In genomic region chr11:131662310-131662709, GRCh38 we compare ENCODE assay signal across 28 cellular contexts.
DNase-seq lines count a peak whose midpoint lies in the region; ATAC-seq, FAIRE-seq and TF ChIP-seq lines count a peak whose summit lies in the region.
"Had no signal": no experiment of that assay in that cellular context is flagged by ENCODE, and none has a peak within 500 bp of the region (broad histone marks: within the 10 kb centered on the region; RNA-seq: fewer than 3 reads in every experiment).

No MANE protein-coding gene starts in this region.

- H3K4me3 ChIP-seq in tibial nerve, result no peak overlapping the region
- no peak overlapping the region for H3K4me3 ChIP-seq in esophagus squamous epithelium
- H3K4me3 ChIP-seq in HepG2 (replicated peaks in 1 of 3; ENCODE audit: insufficient read depth in 1 of 3, low read depth in 2 of 3, low read length in 3 of 3), result no peak overlapping the region
- H3K4me3 ChIP-seq: hepatocyte, mucosa of descending colon, prostate gland, skin epidermis had no signal

- POLR2A ChIA-PET in HepG2 (lab: Yijun Ruan, JAX), result no interaction called here

- in situ Hi-C loops in HepG2 (cut with HindIII; ENCODE audit: extremely low pct_ligation_motif_present, low pct_unique_long_range_greater_than_20kb), result no loop called here

- no peaks in the 10 kb centered on the region for H3K9me3 ChIP-seq in tibial nerve
- no peaks in the 10 kb centered on the region for H3K9me3 ChIP-seq in esophagus squamous epithelium
- no peaks in the 10 kb centered on the region for H3K9me3 ChIP-seq in HepG2 (ENCODE audit: low read length)
- H3K9me3 ChIP-seq: mucosa of descending colon, prostate gland had no signal

- H3K27me3 ChIP-seq in tibial nerve (peaks cover 0 to 5% of the 10 kb centered on the region in 2 donors), esophagus squamous epithelium (peaks cover 0 to 14% (median 0%) of the 10 kb centered on the region in 4 donors), HepG2 (ENCODE audit: control insufficient read depth in 1 of 2, insufficient read depth in 2 of 2, low read length in 2 of 2) (peaks cover 5 to 38% of the 10 kb centered on the region in 2 experiments)
- H3K27me3 ChIP-seq: foreskin keratinocyte had no signal

- intact Hi-C loops in esophagus squamous epithelium (cut with DNase I) (no loop called here), HepG2 (cut with micrococcal nuclease; ENCODE audit: unreplicated experiment) (no loop called here)

- H4K20me1 ChIP-seq in HepG2 (ENCODE audit: insufficient read depth, low read length), result no peaks in the 10 kb centered on the region

- H3K4me1 ChIP-seq in tibial nerve (peaks cover 0 to 22% (median 1%) of the 10 kb centered on the region in 4 donors), esophagus squamous epithelium (no peaks in the 10 kb centered on the region), HepG2 (ENCODE audit: insufficient read depth, low read length) (no peaks in the 10 kb centered on the region)
- H3K4me1 ChIP-seq: foreskin keratinocyte, prostate gland had no signal

- DNase-seq in NCI-H1105 treated with DMSO at 0.1 percent for 48 hours (lab: John Stamatoyannopoulos, UW) (peak; percentile 39), NCI-H1105 (lab: John Stamatoyannopoulos, UW) (no peak), left kidney (ENCODE audit: low read depth, low spot score) (peak; percentile 24), tibial nerve (ENCODE audit: low spot score in 2 of 2) (no peak), T1000 (lab: John Stamatoyannopoulos, UW) (no peak), esophagus squamous epithelium (lab: John Stamatoyannopoulos, UW) (no peak), HepG2 (ENCODE audit: low spot score) (no peak)
- DNase-seq: 8988T; activated CD4-positive, alpha-beta T cell treated with anti-CD3 and anti-CD28 coated beads for 1 hour; activated CD8-positive, alpha-beta memory T cell treated with anti-CD3 and anti-CD28 coated beads for 24 hours; activated T-cell treated with anti-CD3 and anti-CD28 coated beads, Interleukin-2, amount 50 U/mL, for 48 hours; aorta; cerebellar nuclear complex; DMS79 treated with DMSO at 0.1 percent for 48 hours; foreskin keratinocyte; immature natural killer cell; mucosa of descending colon; NCI-H1436; PC-3; SHP77; stimulated activated CD4-positive, alpha-beta T cell treated with anti-CD3 and anti-CD28 coated beads, Interleukin-2, amount 100 ng/mL, for 24 hours; stimulated activated naive B cell treated with anti-CD40 and anti-IgM and Interleukin-4, amounts not matched to agents 10 μg/mL and 1 μg/mL and 100 μg/mL, for 72 hours; T-cell had no signal

- no peak overlapping the region for H2AFZ ChIP-seq in HepG2 (ENCODE audit: low read length)
- H2AFZ ChIP-seq: hepatocyte had no signal

- no peak overlapping the region for H3K4me2 ChIP-seq in HepG2 (ENCODE audit: low read depth, low read length)
- H3K4me2 ChIP-seq: hepatocyte had no signal

- no peak for TF ChIP-seq RAD21 in HepG2 (CRISPR knock-in tag; IDR thresholded peaks at IDR 0.05)

- H3K79me2 ChIP-seq in HepG2 (ENCODE audit: insufficient read depth, low read length), result no peaks in the 10 kb centered on the region
- H3K79me2 ChIP-seq: hepatocyte had no signal

- ATAC-seq in HepG2, result no peak
- ATAC-seq: foreskin keratinocyte; mucosa of descending colon; PC-3; stimulated activated naive B cell treated with anti-CD40 and anti-IgM and Interleukin-4, amounts not matched to agents 10 μg/mL and 1 μg/mL and 100 μg/mL, for 72 hours; T-cell had no signal

- no TSS peak for BruUV-seq in HepG2 (replicated peaks; lab: Mats Ljungman, UMichigan)

- TF ChIP-seq CTCF in tibial nerve (IDR thresholded peaks at IDR 0.05) (no peak), esophagus squamous epithelium (IDR thresholded peaks at IDR 0.05) (no peak), HepG2 (CRISPR knock-in tag; IDR thresholded peaks at IDR 0.05) (no peak)

- CTCF ChIA-PET in HepG2 (lab: Yijun Ruan, JAX; ENCODE audit: low intra/inter-chr PET ratio, low total read pairs), result no interaction called here

- H3K27ac ChIP-seq in angular gyrus (ENCODE audit: low read depth, low read length), result peak overlapping the region; percentile 92
- peak overlapping the region in 3 of 4 donors; percentile 56 to 82 (median 82) for H3K27ac ChIP-seq in tibial nerve
- H3K27ac ChIP-seq in esophagus squamous epithelium, result no peak overlapping the region
- H3K27ac ChIP-seq in HepG2 (ENCODE audit: extremely low read length, insufficient read depth, low read length), result no peak overlapping the region
- H3K27ac ChIP-seq: foreskin keratinocyte, hepatocyte, prostate gland, skin epidermis had no signal

- H3K9ac ChIP-seq in HepG2 (ENCODE audit: insufficient read depth, low read depth, low read length), result no peak overlapping the region

- TF ChIP-seq POLR2A in tibial nerve (IDR thresholded peaks at IDR 0.05), result no peak
- no peak for TF ChIP-seq POLR2A in esophagus squamous epithelium (IDR thresholded peaks at IDR 0.05)
- no peak for TF ChIP-seq POLR2A in HepG2 (IDR thresholded peaks at IDR 0.05; ENCODE audit: insufficient read depth in 1 of 2, low read depth in 2 of 2, low read length in 2 of 2)

- WGBS in tibial nerve, 2 donors, result 39 to 41% methylated on average over 10 of the region's 10 CpGs
- 49 to 51% methylated on average over 10 of the region's 10 CpGs for WGBS in esophagus squamous epithelium, 2 donors
- 13% methylated on average over 10 of the region's 10 CpGs for WGBS in HepG2 (ENCODE audit: low lambda C conversion rate)

- TF ChIP-seq EP300 in tibial nerve (IDR thresholded peaks at IDR 0.05) (no peak), HepG2 (IDR thresholded peaks at IDR 0.05; ENCODE audit: low read depth in 2 of 2, low read length in 2 of 2) (no peak), HepG2 (CRISPR knock-in tag; IDR thresholded peaks at IDR 0.05; ENCODE audit: borderline replicate concordance) (no peak)

- FAIRE-seq in HepG2 (lab: Jason Lieb, UNC), result no peak
- FAIRE-seq: GM19239 had no signal

- H3K36me3 ChIP-seq in tibial nerve (no peaks in the 10 kb centered on the region), esophagus squamous epithelium (no peaks in the 10 kb centered on the region), HepG2 (replicated peaks in 1 of 2; ENCODE audit: control insufficient read depth in 1 of 2, insufficient read depth in 2 of 2, low read length in 2 of 2) (no peaks in the 10 kb centered on the region)
- H3K36me3 ChIP-seq: prostate gland had no signal

TF ChIP-seq in HepG2, 621 proteins besides CTCF, POLR2A, EP300 and RAD21:
- TF ChIP-seq ZNF768 (CRISPR knock-in tag; IDR thresholded peaks at IDR 0.05) (no peak), ZNF816 (CRISPR knock-in tag; IDR thresholded peaks at IDR 0.05; ENCODE audit: borderline replicate concordance) (no peak), FOSL1 (CRISPR knock-in tag; IDR thresholded peaks at IDR 0.05; ENCODE audit: borderline replicate concordance) (no peak), MAF1 (CRISPR knock-in tag; IDR thresholded peaks at IDR 0.05; ENCODE audit: borderline replicate concordance) (no peak), ZBTB10 (CRISPR knock-in tag; IDR thresholded peaks at IDR 0.05; ENCODE audit: borderline replicate concordance) (no peak), ZFYVE20 (CRISPR knock-in tag; IDR thresholded peaks at IDR 0.05; ENCODE audit: borderline replicate concordance, low read depth) (no peak), NFE2L1 (CRISPR knock-in tag; IDR thresholded peaks at IDR 0.05; ENCODE audit: borderline replicate concordance) (no peak), REL (CRISPR knock-in tag; conservative IDR thresholded peaks at IDR 0.05) (no peak)

Comparison
In these comparisons a context has a peak if more than half of its experiments do, and no peak if none do; other contexts are left out.
1. DNase-seq: peak in NCI-H1105 treated with DMSO at 0.1 percent for 48 hours (single experiment) and left kidney (single experiment); none in NCI-H1105 (single experiment), tibial nerve (0 of 2), T1000 (single experiment), esophagus squamous epithelium (single experiment) and HepG2 (single experiment).
2. H3K27ac ChIP-seq: peak in angular gyrus (single experiment) and tibial nerve (3 of 4); none in esophagus squamous epithelium (0 of 4) and HepG2 (single experiment).